ENCODE assay signal across 14 cellular contexts in the genomic region with DNA sequence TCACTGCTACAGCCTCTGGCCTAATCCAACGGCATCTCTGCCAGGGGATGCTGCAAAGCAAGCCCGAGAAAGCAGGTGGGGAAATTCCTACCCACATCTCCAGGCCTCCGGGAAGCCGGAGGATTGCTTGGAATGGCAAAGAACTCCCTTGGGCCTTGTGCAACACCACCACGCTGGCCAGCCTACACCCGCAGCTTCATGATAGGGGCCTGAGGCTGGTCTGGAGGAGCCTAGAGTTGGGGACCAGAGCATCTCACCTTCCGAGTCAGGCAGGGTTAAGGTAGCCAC. TPM values are rescaled to one million over a fixed set of nuclear protein-coding genes. Genes with fewer than 3 reads are reported as not detected.
DNase-seq lines count a peak whose midpoint lies in the region; ATAC-seq and TF ChIP-seq lines count a peak whose summit lies in the region.
"Had no signal": no experiment of that assay in that cellular context is flagged by ENCODE, and none has a peak within 500 bp of the region (broad histone marks: within the 10 kb centered on the region; RNA-seq: fewer than 3 reads in every experiment).

No MANE protein-coding gene starts in this region.

- H3K36me3 ChIP-seq in left ventricle myocardium inferior (peaks cover 98% of the 10 kb centered on the region), SK-N-SH (replicated peaks in 1 of 2; ENCODE audit: control insufficient read depth in 1 of 2, insufficient read depth in 2 of 2, low read length in 1 of 2) (peaks cover 45 to 97% of the 10 kb centered on the region in 2 experiments)

- H3K4me1 ChIP-seq in left ventricle myocardium inferior (peaks cover 44% of the 10 kb centered on the region), SK-N-SH (ENCODE audit: control insufficient read depth in 1 of 2, insufficient read depth in 2 of 2, low read depth in 1 of 2, low read length in 1 of 2) (no peaks in the 10 kb centered on the region; a peak in 1 of 4 replicates)

- intact Hi-C loops in left ventricle myocardium inferior (cut with micrococcal nuclease): no loop called here

- H2AFZ ChIP-seq in SK-N-SH (ENCODE audit: low read depth): no peak overlapping the region

- no peaks in the 10 kb centered on the region for H3K79me2 ChIP-seq in SK-N-SH (ENCODE audit: insufficient read depth)

- no peak overlapping the region for H3K4me3 Mint-ChIP-seq in WTC11
- H3K4me3 Mint-ChIP-seq in stimulated activated effector memory CD8-positive, alpha-beta T cell treated with anti-CD3 and anti-CD28 coated beads, Interleukin-12 subunit alpha, Interleukin-12 subunit beta, amount 100 ng/mL, for 72 hours: no peak overlapping the region
- H3K4me3 Mint-ChIP-seq: activated naive CD4-positive, alpha-beta T cell treated with anti-CD3 and anti-CD28 coated beads, Interleukin-2, amount 10 ng/mL, durations not matched to agents 7 days and 5 days; brain; CD4-positive, CD25-positive, alpha-beta regulatory T cell had no signal

- H3K4me3 ChIP-seq in fibroblast of the aortic adventitia (ENCODE audit: low read depth, low read length): no peak overlapping the region
- no peak overlapping the region for H3K4me3 ChIP-seq in left ventricle myocardium inferior
- no peak overlapping the region for H3K4me3 ChIP-seq in SK-N-SH (ENCODE audit: low read depth in 2 of 2, low read length in 1 of 2)

- H3K36me3 Mint-ChIP-seq in WTC11: peaks cover 53% of the 10 kb centered on the region
- peaks cover 100% of the 10 kb centered on the region for H3K36me3 Mint-ChIP-seq in stimulated activated effector memory CD8-positive, alpha-beta T cell treated with anti-CD3 and anti-CD28 coated beads, Interleukin-12 subunit alpha, Interleukin-12 subunit beta, amount 100 ng/mL, for 72 hours

- POLR2A ChIA-PET in WTC11 (lab: Charles Lee): interaction anchor here (1.0 kb wide), 3 partner anchors 20 to 48 kb away, joined by 3 to 8 read pairs (median 4); partner anchors contain the start of genes GGA3, MRPS7 and SLC25A19
- POLR2A ChIA-PET in SK-N-SH (lab: Yijun Ruan, JAX): interaction anchor here (1.2 kb wide), 1 partner anchor 20 kb away, joined by 5 read pairs; the partner anchor contains the start of genes GGA3 and MRPS7

- no peak for TF ChIP-seq RAD21 in SK-N-SH (IDR thresholded peaks at IDR 0.05; ENCODE audit: low read length)

- ATAC-seq in WTC11: no peak
- no peak for ATAC-seq in stimulated activated effector memory CD8-positive, alpha-beta T cell treated with anti-CD3 and anti-CD28 coated beads, Interleukin-12 subunit alpha, Interleukin-12 subunit beta, amount 100 ng/mL, for 72 hours

- H3K27ac Mint-ChIP-seq in WTC11: no peak overlapping the region
- peak overlapping the region; percentile 90 for H3K27ac Mint-ChIP-seq in stimulated activated effector memory CD8-positive, alpha-beta T cell treated with anti-CD3 and anti-CD28 coated beads, Interleukin-12 subunit alpha, Interleukin-12 subunit beta, amount 100 ng/mL, for 72 hours

- peak; percentile 65 for DNase-seq in GM03348 (ENCODE audit: low spot score)
- DNase-seq in WTC11 (ENCODE audit: low spot score): no peak
- peak; percentile 85 for DNase-seq in fibroblast of the aortic adventitia (ENCODE audit: low read depth)
- no peak for DNase-seq in stimulated activated effector memory CD8-positive, alpha-beta T cell treated with anti-CD3 and anti-CD28 coated beads, Interleukin-12 subunit alpha, Interleukin-12 subunit beta, amount 100 ng/mL, for 72 hours (ENCODE audit: low spot score in 2 of 2)
- no peak for DNase-seq in NCI-H1105 (lab: John Stamatoyannopoulos, UW)
- no peak for DNase-seq in left ventricle myocardium inferior
- no peak for DNase-seq in stimulated activated CD4-positive, alpha-beta T cell treated with anti-CD3 and anti-CD28 coated beads, Interleukin-4, amount 100 ng/mL, for 24 hours
- no peak for DNase-seq in SK-N-SH
- DNase-seq: NCI-H187 treated with DMSO at 0.1 percent for 48 hours, NCI-H510A treated with DMSO at 0.1 percent for 48 hours had no signal

- H3K4me2 ChIP-seq in SK-N-SH: no peak overlapping the region

- H3K27me3 ChIP-seq in left ventricle myocardium inferior (ENCODE audit: low read depth) (no peaks in the 10 kb centered on the region), SK-N-SH (ENCODE audit: insufficient read depth) (no peaks in the 10 kb centered on the region)
- H3K27me3 ChIP-seq: neutrophil had no signal

- H3K9me2 ChIP-seq in SK-N-SH: no peaks in the 10 kb centered on the region

- H4K20me1 ChIP-seq in SK-N-SH (ENCODE audit: insufficient read depth): peaks cover 3% of the 10 kb centered on the region; the same call in 1 of the 2 replicates

- TF ChIP-seq CTCF in WTC11 (IDR thresholded peaks at IDR 0.05) (no peak), fibroblast of the aortic adventitia (IDR thresholded peaks at IDR 0.05; ENCODE audit: insufficient read depth, low read length) (no peak), left ventricle myocardium inferior (IDR thresholded peaks at IDR 0.05; ENCODE audit: borderline replicate concordance) (no peak), SK-N-SH (IDR thresholded peaks at IDR 0.05) (no peak)

- H3F3A ChIP-seq in SK-N-SH (replicated peaks; ENCODE audit: insufficient read depth): peaks cover 19% of the 10 kb centered on the region

- H3K9ac ChIP-seq in SK-N-SH: no peak overlapping the region

- CTCF ChIA-PET in WTC11 (lab: Charles Lee) (interaction anchor here (0.5 to 3.8 kb wide), 59 partner anchors 9 to 974 kb away, joined by 3 to 155 read pairs (median 7); partner anchors contain the start of genes ARMC7, GGA3, GRB2 and LLGL2), SK-N-SH (lab: Yijun Ruan, JAX) (interaction anchor here (0.9 to 11.7 kb wide), 14 partner anchors 10 to 189 kb away, joined by 3 to 136 read pairs (median 22); partner anchors contain the start of genes GGA3, MIF4GD, MRPS7 and NUP85)

- no peaks in the 10 kb centered on the region for H3K9me3 ChIP-seq in left ventricle myocardium inferior (replicated peaks)
- H3K9me3 ChIP-seq in SK-N-SH: no peaks in the 10 kb centered on the region
- H3K9me3 ChIP-seq: neutrophil had no signal

- WGBS in SK-N-SH (ENCODE audit: low lambda C conversion rate): 96% methylated on average over 4 of the region's 7 CpGs

- H3K27ac ChIP-seq in left ventricle myocardium inferior (replicated peaks) (no peak overlapping the region), SK-N-SH (ENCODE audit: low read depth in 2 of 2, low read length in 1 of 2) (no peak overlapping the region)
- H3K27ac ChIP-seq: neutrophil had no signal

- H3K4me1 Mint-ChIP-seq in WTC11: peaks cover 6% of the 10 kb centered on the region
- H3K4me1 Mint-ChIP-seq in stimulated activated effector memory CD8-positive, alpha-beta T cell treated with anti-CD3 and anti-CD28 coated beads, Interleukin-12 subunit alpha, Interleukin-12 subunit beta, amount 100 ng/mL, for 72 hours: peaks cover 45% of the 10 kb centered on the region
- H3K4me1 Mint-ChIP-seq: brain had no signal

- H3K9me3 Mint-ChIP-seq in WTC11: no peaks in the 10 kb centered on the region
- no peaks in the 10 kb centered on the region for H3K9me3 Mint-ChIP-seq in stimulated activated effector memory CD8-positive, alpha-beta T cell treated with anti-CD3 and anti-CD28 coated beads, Interleukin-12 subunit alpha, Interleukin-12 subunit beta, amount 100 ng/mL, for 72 hours
- H3K9me3 Mint-ChIP-seq: activated naive CD4-positive, alpha-beta T cell treated with anti-CD3 and anti-CD28 coated beads, Interleukin-2, amount 10 ng/mL, durations not matched to agents 7 days and 5 days; brain; CD4-positive, CD25-positive, alpha-beta regulatory T cell had no signal

- no peaks in the 10 kb centered on the region for H3K27me3 Mint-ChIP-seq in WTC11 (ENCODE audit: low read depth)
- H3K27me3 Mint-ChIP-seq: activated naive CD4-positive, alpha-beta T cell treated with anti-CD3 and anti-CD28 coated beads, Interleukin-2, amount 10 ng/mL, durations not matched to agents 7 days and 5 days; brain; CD4-positive, CD25-positive, alpha-beta regulatory T cell had no signal

- no peak for TF ChIP-seq EP300 in SK-N-SH (IDR thresholded peaks at IDR 0.05; ENCODE audit: borderline replicate concordance in 1 of 2, low read depth in 1 of 2, low read length in 1 of 2)

TF ChIP-seq in SK-N-SH, 30 proteins besides CTCF, POLR2A, EP300 and RAD21:
- TF ChIP-seq GATA2 (CRISPR knock-in tag; IDR thresholded peaks at IDR 0.05) (no peak), MXI1 (IDR thresholded peaks at IDR 0.05; ENCODE audit: low read depth, low read length) (no peak), NRF1 (IDR thresholded peaks at IDR 0.05; ENCODE audit: low read depth, low read length) (no peak)
TF ChIP-seq in SK-N-SH: peak in this region for 0.

RNA-seq across cellular contexts. Expression of gene GGA3, which starts 20.3 kb away (rescaled TPM):
- 54.5 to 66.9 TPM (median 62.7 TPM) in 3 replicates for total RNA-seq in WTC11 (2021)
- 8.7 and 14.0 TPM in 2 replicates for total RNA-seq in fibroblast of the aortic adventitia (ENCODE audit: low replicate concordance)
- total RNA-seq in left ventricle myocardium inferior: 18.8 TPM
- polyA plus RNA-seq in SK-N-SH (2012; rRNA removed): 42.5 and 43.7 TPM in 2 replicates
- 13.3 and 21.1 TPM in 2 replicates for polyA plus RNA-seq in SK-N-SH (2012; cell fraction: cytosol; rRNA removed)
- 183 and 203 TPM in 2 replicates for polyA plus RNA-seq in SK-N-SH (2012; cell fraction: nucleus; rRNA removed)

RNA-seq across cellular contexts. Expression of gene MRPS7, which starts 20.6 kb away (rescaled TPM):
- total RNA-seq in WTC11 (2021) (85.8 to 94.7 TPM (median 87.5 TPM) in 3 replicates), fibroblast of the aortic adventitia (ENCODE audit: low replicate concordance) (31.0 and 83.6 TPM in 2 replicates), left ventricle myocardium inferior (115 TPM)
- 82.8 and 90.4 TPM in 2 replicates for polyA plus RNA-seq in SK-N-SH (2012; rRNA removed)
- 77.5 and 82.2 TPM in 2 replicates for polyA plus RNA-seq in SK-N-SH (2012; cell fraction: cytosol; rRNA removed)
- 74.4 and 85.5 TPM in 2 replicates for polyA plus RNA-seq in SK-N-SH (2012; cell fraction: nucleus; rRNA removed)

RNA-seq across cellular contexts. Expression of gene MIF4GD, which starts 29.9 kb away (rescaled TPM):
- total RNA-seq in WTC11 (2021) (21.6 to 29.2 TPM (median 28.5 TPM) in 3 replicates), fibroblast of the aortic adventitia (ENCODE audit: low replicate concordance) (3.8 and 9.9 TPM in 2 replicates), left ventricle myocardium inferior (11.9 TPM)
- polyA plus RNA-seq in SK-N-SH (2012; rRNA removed): 65.4 and 70.0 TPM in 2 replicates
- polyA plus RNA-seq in SK-N-SH (2012; cell fraction: cytosol; rRNA removed): 43.0 and 58.4 TPM in 2 replicates
- 41.0 and 49.6 TPM in 2 replicates for polyA plus RNA-seq in SK-N-SH (2012; cell fraction: nucleus; rRNA removed)

RNA-seq across cellular contexts. Expression of gene NUP85, which starts 35.6 kb away (rescaled TPM):
- 89.7 to 109 TPM (median 95.1 TPM) in 3 replicates for total RNA-seq in WTC11 (2021)
- 33.9 and 41.5 TPM in 2 replicates for total RNA-seq in fibroblast of the aortic adventitia (ENCODE audit: low replicate concordance)
- total RNA-seq in left ventricle myocardium inferior: 21.2 TPM
- polyA plus RNA-seq in SK-N-SH (2012; rRNA removed): 80.5 and 99.8 TPM in 2 replicates
- 38.2 and 55.2 TPM in 2 replicates for polyA plus RNA-seq in SK-N-SH (2012; cell fraction: cytosol; rRNA removed)
- polyA plus RNA-seq in SK-N-SH (2012; cell fraction: nucleus; rRNA removed): 258 and 284 TPM in 2 replicates

RNA-seq across cellular contexts. Expression of gene SLC25A19, which starts 48.1 kb away (rescaled TPM):
- total RNA-seq in WTC11 (2021) (22.6 to 27.7 TPM (median 23.0 TPM) in 3 replicates), fibroblast of the aortic adventitia (ENCODE audit: low replicate concordance) (8.7 and 11.0 TPM in 2 replicates), left ventricle myocardium inferior (16.0 TPM)
- polyA plus RNA-seq in SK-N-SH (2012; rRNA removed): 11.7 and 13.2 TPM in 2 replicates
- 7.0 and 10.2 TPM in 2 replicates for polyA plus RNA-seq in SK-N-SH (2012; cell fraction: cytosol; rRNA removed)
- 14.6 and 19.1 TPM in 2 replicates for polyA plus RNA-seq in SK-N-SH (2012; cell fraction: nucleus; rRNA removed)

Comparison
In these comparisons a context has a peak if more than half of its experiments do, and no peak if none do; other contexts are left out.
1. DNase-seq: peak in GM03348 (single experiment) and fibroblast of the aortic adventitia (single experiment); none in WTC11 (single experiment), stimulated activated effector memory CD8-positive, alpha-beta T cell treated with anti-CD3 and anti-CD28 coated beads, Interleukin-12 subunit alpha, Interleukin-12 subunit beta, amount 100 ng/mL, for 72 hours (0 of 2), NCI-H1105 (single experiment), left ventricle myocardium inferior (single experiment), stimulated activated CD4-positive, alpha-beta T cell treated with anti-CD3 and anti-CD28 coated beads, Interleukin-4, amount 100 ng/mL, for 24 hours (single experiment) and SK-N-SH (single experiment).